Comparison of ENCODE assay signal across 24 cellular contexts in the genomic region with DNA sequence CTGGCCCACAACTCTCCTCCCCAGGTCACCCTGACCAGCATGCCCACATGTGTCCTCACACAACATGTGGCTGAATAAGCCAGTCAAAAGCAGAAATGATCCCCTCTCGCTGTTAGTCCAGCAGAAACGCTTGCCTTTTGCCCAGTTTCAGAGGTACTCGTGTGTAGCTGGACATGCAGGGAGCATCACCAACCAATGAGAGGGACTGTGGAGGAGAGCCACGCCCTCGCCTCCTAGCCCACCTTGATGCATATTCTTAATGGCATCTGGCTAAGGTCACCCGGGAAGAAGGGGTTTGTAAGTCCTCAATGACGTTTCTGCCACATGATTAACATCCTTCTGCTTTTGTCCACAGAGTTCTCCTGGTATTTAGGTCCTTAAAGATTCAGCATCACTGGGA.
"Had no signal": no experiment of that assay in that cellular context is flagged by ENCODE, and none has a peak within 500 bp of the region (broad histone marks: within the 10 kb centered on the region; RNA-seq: fewer than 3 reads in every experiment).

No MANE protein-coding gene starts in this region.

- H3K27ac ChIP-seq: neural progenitor cell, SK-N-MC, upper lobe of left lung, VCaP had no signal

- H3K36me3 ChIP-seq: neural progenitor cell had no signal

- H3K4me3 ChIP-seq: gastroesophageal sphincter, neural progenitor cell, SK-N-MC, upper lobe of left lung had no signal

- ATAC-seq: activated CD4-positive, CD25-positive, alpha-beta regulatory T cell treated with anti-CD3 and anti-CD28 coated beads, Interleukin-2, amount 50 U/mL, for 24 hours; activated naive CD8-positive, alpha-beta T cell treated with anti-CD3 and anti-CD28 coated beads, Interleukin-2, amount 50 U/mL, for 24 hours; gastroesophageal sphincter; left lobe of liver; naive thymus-derived CD8-positive, alpha-beta T cell; stimulated activated effector memory CD8-positive, alpha-beta T cell treated with anti-CD3 and anti-CD28 coated beads, Interleukin-12 subunit alpha, Interleukin-12 subunit beta, amount 100 ng/mL, for 72 hours had no signal

- DNase-seq: activated CD4-positive, alpha-beta memory T cell treated with anti-CD3 and anti-CD28 coated beads, Interleukin-2, amount 10 ng/mL, durations not matched to agents 7 days and 5 days; activated CD4-positive, alpha-beta T cell treated with anti-CD3 and anti-CD28 coated beads, Interleukin-2, amount 10 ng/mL, durations not matched to agents 24 days and 14 days; activated gamma-delta T cell; activated naive CD4-positive, alpha-beta T cell treated with anti-CD3 and anti-CD28 coated beads, Interleukin-2, amount 50 U/mL, for 16 hours; activated naive CD8-positive, alpha-beta T cell treated with anti-CD3 and anti-CD28 coated beads, Interleukin-2, amount 50 U/mL, for 24 hours; activated T-cell treated with anti-CD3 and anti-CD28 coated beads for 4 hours; caudate nucleus; dermis blood vessel endothelial cell; effector CD8-positive, alpha-beta T cell; head of caudate nucleus; mammary epithelial cell; naive thymus-derived CD8-positive, alpha-beta T cell; small intestine; stimulated activated CD4-positive, alpha-beta T cell treated with anti-CD3 and anti-CD28 coated beads, Interleukin-2, amount 100 ng/mL, for 24 hours; SW 1271; T-helper 2 cell; upper lobe of left lung had no signal

- H3K9me3 ChIP-seq: gastroesophageal sphincter, upper lobe of left lung had no signal

- H3K27me3 ChIP-seq: gastroesophageal sphincter, neural progenitor cell, upper lobe of left lung had no signal
